ENCODE assay signal across 1 cellular context in the genomic region with DNA sequence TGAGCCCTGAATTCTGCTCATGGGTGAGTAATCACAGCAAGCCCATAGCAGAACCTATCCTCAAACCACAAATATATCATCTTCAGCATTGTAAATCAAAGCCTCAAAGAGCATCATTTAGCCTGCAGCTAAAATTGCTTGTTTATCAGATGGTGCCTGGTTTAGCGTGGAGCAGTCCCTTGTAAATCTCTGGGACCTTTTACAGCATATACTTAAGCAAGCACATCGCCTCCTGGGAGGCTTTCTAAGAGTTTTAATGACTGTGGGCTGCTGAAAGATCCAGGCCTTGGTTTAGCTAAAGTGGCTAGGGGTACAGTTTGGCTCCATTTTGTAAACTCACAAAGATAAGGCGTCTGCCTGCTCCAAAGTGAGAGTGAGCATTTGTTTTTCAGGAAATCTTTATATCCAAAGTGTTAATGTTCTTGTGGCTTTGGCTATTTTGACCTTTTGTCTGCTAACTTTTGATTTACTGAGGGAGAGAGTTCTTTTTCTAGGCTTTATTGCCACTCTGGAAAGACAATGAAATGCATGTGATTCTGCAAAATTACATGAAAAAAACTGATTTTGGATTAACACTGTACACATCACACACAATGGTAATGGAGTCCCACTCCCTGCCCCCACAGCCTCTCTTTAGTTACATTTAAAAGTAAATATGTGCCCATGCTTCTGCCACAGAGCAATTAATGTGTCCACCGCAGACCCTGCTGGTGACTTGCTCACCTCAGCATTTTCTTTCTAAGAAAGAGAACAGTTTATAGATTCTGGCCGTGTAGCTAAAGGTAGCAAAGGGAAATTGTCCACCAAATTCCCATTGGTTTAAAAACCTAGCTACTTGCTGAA.
TF ChIP-seq lines count a peak whose summit lies in the region.

No MANE protein-coding gene starts in this region.

TF ChIP-seq in IMR-90, 13 proteins besides CTCF, POLR2A, EP300 and RAD21:
- no peak for TF ChIP-seq MAFK (IDR thresholded peaks at IDR 0.05; ENCODE audit: low read depth, low read length)
- TF ChIP-seq, protein P1, sequence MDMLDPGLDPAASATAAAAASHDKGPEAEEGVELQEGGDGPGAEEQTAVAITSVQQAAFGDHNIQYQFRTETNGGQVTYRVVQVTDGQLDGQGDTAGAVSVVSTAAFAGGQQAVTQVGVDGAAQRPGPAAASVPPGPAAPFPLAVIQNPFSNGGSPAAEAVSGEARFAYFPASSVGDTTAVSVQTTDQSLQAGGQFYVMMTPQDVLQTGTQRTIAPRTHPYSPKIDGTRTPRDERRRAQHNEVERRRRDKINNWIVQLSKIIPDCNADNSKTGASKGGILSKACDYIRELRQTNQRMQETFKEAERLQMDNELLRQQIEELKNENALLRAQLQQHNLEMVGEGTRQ (IDR thresholded peaks at IDR 0.05; ENCODE audit: low read depth, low read length): no peak
- no peak for TF ChIP-seq RFX5 (IDR thresholded peaks at IDR 0.05; ENCODE audit: low read depth, low read length)
- TF ChIP-seq NFE2L2 (IDR thresholded peaks at IDR 0.05; ENCODE audit: low read depth, low read length): no peak
- TF ChIP-seq SMC3 (IDR thresholded peaks at IDR 0.05; ENCODE audit: low read depth, low read length): no peak
- TF ChIP-seq, protein P2, sequence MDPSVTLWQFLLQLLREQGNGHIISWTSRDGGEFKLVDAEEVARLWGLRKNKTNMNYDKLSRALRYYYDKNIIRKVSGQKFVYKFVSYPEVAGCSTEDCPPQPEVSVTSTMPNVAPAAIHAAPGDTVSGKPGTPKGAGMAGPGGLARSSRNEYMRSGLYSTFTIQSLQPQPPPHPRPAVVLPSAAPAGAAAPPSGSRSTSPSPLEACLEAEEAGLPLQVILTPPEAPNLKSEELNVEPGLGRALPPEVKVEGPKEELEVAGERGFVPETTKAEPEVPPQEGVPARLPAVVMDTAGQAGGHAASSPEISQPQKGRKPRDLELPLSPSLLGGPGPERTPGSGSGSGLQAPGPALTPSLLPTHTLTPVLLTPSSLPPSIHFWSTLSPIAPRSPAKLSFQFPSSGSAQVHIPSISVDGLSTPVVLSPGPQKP (IDR thresholded peaks at IDR 0.05; ENCODE audit: borderline replicate concordance, low read depth, low read length): no peak
- no peak for TF ChIP-seq CEBPB (IDR thresholded peaks at IDR 0.05; ENCODE audit: low read depth, low read length)
- TF ChIP-seq MXI1 (IDR thresholded peaks at IDR 0.05; ENCODE audit: borderline replicate concordance, low read depth, low read length): no peak
- TF ChIP-seq FOS (IDR thresholded peaks at IDR 0.05; ENCODE audit: low read depth, low read length): no peak
- TF ChIP-seq MAZ (IDR thresholded peaks at IDR 0.05; ENCODE audit: borderline replicate concordance, low read depth, low read length): no peak
- TF ChIP-seq RCOR1 (IDR thresholded peaks at IDR 0.05; ENCODE audit: insufficient replicate concordance, low read length): no peak
- no peak for TF ChIP-seq CHD1 (IDR thresholded peaks at IDR 0.05; ENCODE audit: low read depth, low read length)
- TF ChIP-seq BHLHE40 (IDR thresholded peaks at IDR 0.05; ENCODE audit: low read depth, low read length): no peak
